ENCODE assay signal across 16 cellular contexts in the genomic region with DNA sequence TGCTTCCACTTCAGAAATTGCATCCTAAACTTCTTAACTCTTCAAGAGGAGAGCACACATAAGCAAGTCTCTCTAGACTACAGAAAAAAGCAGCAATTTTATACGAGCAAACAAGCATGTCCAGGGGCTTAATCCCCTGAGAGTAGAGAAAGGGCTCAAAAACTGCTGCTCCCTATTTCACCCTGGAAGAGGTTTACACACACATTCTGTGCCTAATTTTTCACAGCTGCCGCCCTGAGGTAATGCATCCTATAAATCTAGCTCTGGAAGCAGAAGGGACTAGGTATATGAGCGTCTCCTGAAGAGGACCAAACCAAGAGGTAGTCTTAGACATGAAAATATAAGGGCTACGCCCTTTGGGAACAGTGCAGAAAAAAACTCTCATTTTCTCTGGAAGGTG.
"Had no signal": no experiment of that assay in that cellular context is flagged by ENCODE, and none has a peak within 500 bp of the region (broad histone marks: within the 10 kb centered on the region; RNA-seq: fewer than 3 reads in every experiment).

No MANE protein-coding gene starts in this region.

- H3K4me3 ChIP-seq: esophagus muscularis mucosa, lung, mucosa of descending colon, thoracic aorta had no signal

- H3K36me3 ChIP-seq: esophagus muscularis mucosa, thoracic aorta had no signal

- H3K27me3 Mint-ChIP-seq: activated CD4-positive, alpha-beta memory T cell treated with anti-CD3 and anti-CD28 coated beads, Interleukin-2, amount 10 ng/mL, durations not matched to agents 7 days and 5 days; activated naive CD8-positive, alpha-beta T cell treated with anti-CD3 and anti-CD28 coated beads, Interleukin-2, amount 10 ng/mL, durations not matched to agents 7 days and 5 days; naive thymus-derived CD8-positive, alpha-beta T cell; stimulated activated naive CD8-positive, alpha-beta T cell treated with anti-CD3 and anti-CD28 coated beads, Interleukin-15, amount 100 ng/mL, for 72 hours had no signal

- H3K27ac ChIP-seq: esophagus muscularis mucosa, thoracic aorta had no signal

- H3K27ac Mint-ChIP-seq: activated CD4-positive, alpha-beta memory T cell treated with anti-CD3 and anti-CD28 coated beads, Interleukin-2, amount 10 ng/mL, durations not matched to agents 7 days and 5 days; activated naive CD8-positive, alpha-beta T cell treated with anti-CD3 and anti-CD28 coated beads, Interleukin-2, amount 10 ng/mL, durations not matched to agents 7 days and 5 days; activated T-cell treated with anti-CD3 and anti-CD28 coated beads, Interleukin-2, amount 50 U/mL, for 72 hours; immature natural killer cell; naive thymus-derived CD8-positive, alpha-beta T cell; stimulated activated naive CD8-positive, alpha-beta T cell treated with anti-CD3 and anti-CD28 coated beads, Interleukin-15, amount 100 ng/mL, for 72 hours had no signal

- H3K4me3 Mint-ChIP-seq: activated CD4-positive, alpha-beta memory T cell treated with anti-CD3 and anti-CD28 coated beads, Interleukin-2, amount 10 ng/mL, durations not matched to agents 7 days and 5 days; activated naive CD8-positive, alpha-beta T cell treated with anti-CD3 and anti-CD28 coated beads, Interleukin-2, amount 10 ng/mL, durations not matched to agents 7 days and 5 days; activated T-cell treated with anti-CD3 and anti-CD28 coated beads, Interleukin-2, amount 50 U/mL, for 72 hours; naive thymus-derived CD8-positive, alpha-beta T cell; stimulated activated naive CD8-positive, alpha-beta T cell treated with anti-CD3 and anti-CD28 coated beads, Interleukin-15, amount 100 ng/mL, for 72 hours had no signal

- H3K27me3 ChIP-seq: esophagus muscularis mucosa had no signal

- H3K9me3 ChIP-seq: thoracic aorta had no signal

- FAIRE-seq: bronchial epithelial cell, colon had no signal

- ATAC-seq: activated T-cell treated with anti-CD3 and anti-CD28 coated beads, Interleukin-2, amount 50 U/mL, for 72 hours; mucosa of descending colon; naive thymus-derived CD8-positive, alpha-beta T cell; stimulated activated naive CD8-positive, alpha-beta T cell treated with anti-CD3 and anti-CD28 coated beads, Interleukin-15, amount 100 ng/mL, for 72 hours had no signal

- DNase-seq: activated CD4-positive, alpha-beta memory T cell treated with anti-CD3 and anti-CD28 coated beads, Interleukin-2, amount 10 ng/mL, durations not matched to agents 7 days and 5 days; activated CD8-positive, alpha-beta memory T cell treated with anti-CD3 and anti-CD28 coated beads, Interleukin-2, amount 50 U/mL, for 4 hours; activated naive CD8-positive, alpha-beta T cell treated with anti-CD3 and anti-CD28 coated beads, Interleukin-2, amount 10 ng/mL, durations not matched to agents 7 days and 5 days; activated T-cell treated with anti-CD3 and anti-CD28 coated beads, Interleukin-2, amount 50 U/mL, for 72 hours; anterior cingulate cortex; immature natural killer cell; mucosa of descending colon; naive thymus-derived CD8-positive, alpha-beta T cell; stimulated activated CD4-positive, alpha-beta T cell treated with anti-CD3 and anti-CD28 coated beads, Interleukin-15, amount 100 ng/mL, for 24 hours; stimulated activated CD4-positive, alpha-beta T cell treated with anti-CD3 and anti-CD28 coated beads, Interleukin-4, amount 100 ng/mL, for 4 hours; stimulated activated naive CD8-positive, alpha-beta T cell treated with anti-CD3 and anti-CD28 coated beads, Interleukin-15, amount 100 ng/mL, for 72 hours had no signal
